8 cellular contexts compared by ENCODE assay signal in the genomic region with DNA sequence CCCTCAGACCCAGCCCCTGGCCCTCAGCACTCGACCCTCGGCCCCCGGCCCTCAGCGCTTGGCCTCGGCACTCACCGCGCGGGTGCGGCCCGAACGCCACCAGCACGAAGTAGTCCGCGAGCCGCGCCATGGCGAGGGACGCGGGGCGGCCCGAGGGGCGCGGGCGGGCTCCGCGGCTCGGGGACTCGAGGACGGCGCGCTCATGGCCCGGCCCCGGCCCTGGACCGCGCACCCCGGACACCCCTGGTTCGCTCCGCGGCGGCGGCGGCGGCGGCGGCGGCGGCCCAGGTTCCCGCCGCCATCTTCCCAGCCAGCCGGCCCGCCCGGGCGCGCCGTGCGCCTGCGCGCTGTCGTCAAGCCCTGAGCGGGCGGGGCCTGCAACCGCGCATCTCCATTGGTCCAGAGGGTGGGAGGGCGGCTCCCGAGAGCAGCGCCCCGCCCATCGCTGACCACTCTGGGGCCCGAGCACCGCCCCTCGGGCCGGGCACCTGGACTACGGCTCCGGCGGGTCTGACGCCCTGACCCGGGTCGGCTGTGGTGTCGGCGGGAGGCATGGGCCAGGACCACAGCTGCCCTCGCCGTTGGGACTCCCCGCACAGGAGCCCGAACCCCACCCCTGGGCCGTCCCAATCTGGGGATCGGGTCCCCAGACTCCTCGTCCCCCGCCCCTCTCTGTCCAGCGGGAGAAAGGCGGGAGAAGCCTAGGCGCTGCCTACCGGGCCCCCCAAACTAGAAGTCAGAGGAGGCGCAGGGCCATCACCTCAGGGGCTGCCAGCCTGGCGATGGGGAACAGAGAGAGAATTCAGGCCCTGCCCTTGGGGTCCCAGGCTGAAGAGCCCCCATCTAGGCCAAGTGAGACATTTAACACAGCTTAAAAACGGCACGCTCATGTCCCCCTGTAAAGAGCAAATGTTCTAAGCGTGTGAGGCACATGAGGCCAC. TPM values are rescaled to one million over a fixed set of nuclear protein-coding genes. Genes with fewer than 3 reads are reported as not detected.
DNase-seq lines count a peak whose midpoint lies in the region; ATAC-seq and TF ChIP-seq lines count a peak whose summit lies in the region.

A gene with protein sequence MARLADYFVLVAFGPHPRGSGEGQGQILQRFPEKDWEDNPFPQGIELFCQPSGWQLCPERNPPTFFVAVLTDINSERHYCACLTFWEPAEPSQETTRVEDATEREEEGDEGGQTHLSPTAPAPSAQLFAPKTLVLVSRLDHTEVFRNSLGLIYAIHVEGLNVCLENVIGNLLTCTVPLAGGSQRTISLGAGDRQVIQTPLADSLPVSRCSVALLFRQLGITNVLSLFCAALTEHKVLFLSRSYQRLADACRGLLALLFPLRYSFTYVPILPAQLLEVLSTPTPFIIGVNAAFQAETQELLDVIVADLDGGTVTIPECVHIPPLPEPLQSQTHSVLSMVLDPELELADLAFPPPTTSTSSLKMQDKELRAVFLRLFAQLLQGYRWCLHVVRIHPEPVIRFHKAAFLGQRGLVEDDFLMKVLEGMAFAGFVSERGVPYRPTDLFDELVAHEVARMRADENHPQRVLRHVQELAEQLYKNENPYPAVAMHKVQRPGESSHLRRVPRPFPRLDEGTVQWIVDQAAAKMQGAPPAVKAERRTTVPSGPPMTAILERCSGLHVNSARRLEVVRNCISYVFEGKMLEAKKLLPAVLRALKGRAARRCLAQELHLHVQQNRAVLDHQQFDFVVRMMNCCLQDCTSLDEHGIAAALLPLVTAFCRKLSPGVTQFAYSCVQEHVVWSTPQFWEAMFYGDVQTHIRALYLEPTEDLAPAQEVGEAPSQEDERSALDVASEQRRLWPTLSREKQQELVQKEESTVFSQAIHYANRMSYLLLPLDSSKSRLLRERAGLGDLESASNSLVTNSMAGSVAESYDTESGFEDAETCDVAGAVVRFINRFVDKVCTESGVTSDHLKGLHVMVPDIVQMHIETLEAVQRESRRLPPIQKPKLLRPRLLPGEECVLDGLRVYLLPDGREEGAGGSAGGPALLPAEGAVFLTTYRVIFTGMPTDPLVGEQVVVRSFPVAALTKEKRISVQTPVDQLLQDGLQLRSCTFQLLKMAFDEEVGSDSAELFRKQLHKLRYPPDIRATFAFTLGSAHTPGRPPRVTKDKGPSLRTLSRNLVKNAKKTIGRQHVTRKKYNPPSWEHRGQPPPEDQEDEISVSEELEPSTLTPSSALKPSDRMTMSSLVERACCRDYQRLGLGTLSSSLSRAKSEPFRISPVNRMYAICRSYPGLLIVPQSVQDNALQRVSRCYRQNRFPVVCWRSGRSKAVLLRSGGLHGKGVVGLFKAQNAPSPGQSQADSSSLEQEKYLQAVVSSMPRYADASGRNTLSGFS (N-terminal part only) (minus strand): TSS at position 325 of the 941 bp plus-strand sequence. CDS start 195 bp downstream, at position 130.

- H2AFZ ChIP-seq in DND-41 (ENCODE audit: low read depth, low read length): peak within 1 kb of the TSS; percentile 96

- no peaks in the 10 kb centered on the region for H3K36me3 Mint-ChIP-seq in neural crest cell (ENCODE audit: low read depth)

- DNase-seq in DND-41 (peak; percentile 86), LHCN-M2 (ENCODE audit: low read depth) (peak; percentile 83), SK-MEL-5 (ENCODE audit: low read depth, low spot score) (peak; percentile 91), foreskin keratinocyte (peak in 1 of 2 donors; percentile 61), neural crest cell (ENCODE audit: low read depth, low spot score) (peak; percentile 86)
- DNase-seq in activated naive CD4-positive, alpha-beta T cell treated with Interleukin-2 at 50 U/mL for 16 hours: peak; percentile 92
- peak; percentile 87 to 89 for DNase-seq in stimulated activated naive CD8-positive, alpha-beta T cell treated with anti-CD3 and anti-CD28 coated beads, Interleukin-15, amount 100 ng/mL, for 72 hours

- H3K27me3 ChIP-seq in DND-41 (ENCODE audit: insufficient read depth, low read length, poor library complexity) (no peaks in the 10 kb centered on the region), foreskin keratinocyte (peaks cover under 1% of the 10 kb centered on the region)

- no peaks in the 10 kb centered on the region for H3K9me3 Mint-ChIP-seq in neural crest cell
- no peaks in the 10 kb centered on the region for H3K9me3 Mint-ChIP-seq in stimulated activated naive CD8-positive, alpha-beta T cell treated with anti-CD3 and anti-CD28 coated beads, Interleukin-15, amount 100 ng/mL, for 72 hours

- H3K9ac ChIP-seq in DND-41 (ENCODE audit: low read depth, low read length): peak within 1 kb of the TSS; percentile 84

- H3K4me1 ChIP-seq in DND-41 (ENCODE audit: insufficient read depth, low read length) (peaks cover 55% of the 10 kb centered on the region), foreskin keratinocyte (peaks cover 17% of the 10 kb centered on the region)

- H3K36me3 ChIP-seq in DND-41 (ENCODE audit: insufficient read depth, low read length): peaks cover 35% of the 10 kb centered on the region

- peak within 1 kb of the TSS; percentile 91 for H3K27ac ChIP-seq in DND-41 (ENCODE audit: low read length)
- peak within 1 kb of the TSS; percentile 30 for H3K27ac ChIP-seq in foreskin keratinocyte

- peaks cover 50% of the 10 kb centered on the region for H3K79me2 ChIP-seq in DND-41 (ENCODE audit: insufficient read depth, low read length)

- peak within 1 kb of the TSS; percentile 93 to 96 for H3K4me3 ChIP-seq in DND-41 (ENCODE audit: low read depth in 1 of 2, low read length in 2 of 2)

- in situ Hi-C loops in SK-MEL-5 (cut with HindIII; ENCODE audit: low pct_unique_long_range_greater_than_20kb, low sequenced_read_pairs): no loop called here

- peaks cover 43% of the 10 kb centered on the region for H4K20me1 ChIP-seq in DND-41 (ENCODE audit: insufficient read depth, low read length)

- peak; percentile 55 for ATAC-seq in DND-41 (ENCODE audit: insufficient read depth, low read depth)
- ATAC-seq in GM21825 (IDR thresholded peaks at IDR 0.05; ENCODE audit: unreplicated experiment): peak; percentile 50
- ATAC-seq in foreskin keratinocyte: peak; percentile 73
- peak; percentile 70 for ATAC-seq in stimulated activated naive CD8-positive, alpha-beta T cell treated with anti-CD3 and anti-CD28 coated beads, Interleukin-15, amount 100 ng/mL, for 72 hours

- peaks cover 33% of the 10 kb centered on the region for H3K4me1 Mint-ChIP-seq in neural crest cell
- H3K4me1 Mint-ChIP-seq in stimulated activated naive CD8-positive, alpha-beta T cell treated with anti-CD3 and anti-CD28 coated beads, Interleukin-15, amount 100 ng/mL, for 72 hours: peaks cover 60% of the 10 kb centered on the region

- TF ChIP-seq CTCF in DND-41 (IDR thresholded peaks at IDR 0.05; ENCODE audit: borderline replicate concordance, extremely low read depth, low read length, poor library complexity, severe bottlenecking) (no peak), foreskin keratinocyte (conservative IDR thresholded peaks at IDR 0.05) (no peak), neural crest cell (conservative IDR thresholded peaks at IDR 0.05) (no peak)

- peak within 1 kb of the TSS; percentile 99 for H3K4me2 ChIP-seq in DND-41 (ENCODE audit: insufficient read depth, low read length)

- peak within 1 kb of the TSS; percentile 91 for H3K4me3 Mint-ChIP-seq in neural crest cell
- H3K4me3 Mint-ChIP-seq in stimulated activated naive CD8-positive, alpha-beta T cell treated with anti-CD3 and anti-CD28 coated beads, Interleukin-15, amount 100 ng/mL, for 72 hours: peak within 1 kb of the TSS; percentile 91 to 98

- H3K9me3 ChIP-seq in DND-41 (ENCODE audit: insufficient read depth, low read length, severe bottlenecking): no peaks in the 10 kb centered on the region

- H3K27me3 Mint-ChIP-seq in neural crest cell (ENCODE audit: low read depth): peaks cover 28% of the 10 kb centered on the region
- H3K27me3 Mint-ChIP-seq in stimulated activated naive CD8-positive, alpha-beta T cell treated with anti-CD3 and anti-CD28 coated beads, Interleukin-15, amount 100 ng/mL, for 72 hours: peaks cover 6% of the 10 kb centered on the region

- H3K27ac Mint-ChIP-seq in neural crest cell (ENCODE audit: unreplicated experiment): peak within 1 kb of the TSS; percentile 97
- H3K27ac Mint-ChIP-seq in stimulated activated naive CD8-positive, alpha-beta T cell treated with anti-CD3 and anti-CD28 coated beads, Interleukin-15, amount 100 ng/mL, for 72 hours: peak within 1 kb of the TSS; percentile 51 to 92

RNA-seq across cellular contexts. Expression of the gene that starts here (rescaled TPM):
- total RNA-seq in LHCN-M2 (2014; rRNA removed) (69.2 and 76.2 TPM in 2 replicates), foreskin keratinocyte (64.5 and 69.9 TPM in 2 replicates), neural crest cell (116 and 130 TPM in 2 replicates)
- polyA plus RNA-seq in LHCN-M2 (2012): 53.1 TPM
- 61.8 and 65.3 TPM in 2 replicates for total RNA-seq in SK-MEL-5 (2014; rRNA removed; shearing (Covaris generic))
- polyA plus RNA-seq in SK-MEL-5 (2015; cell fraction: cytosol; rRNA removed): 94.3 and 109 TPM in 2 replicates
- polyA plus RNA-seq in SK-MEL-5 (2015; cell fraction: nucleus; rRNA removed): 160 and 180 TPM in 2 replicates
- 42.6 and 48.6 TPM in 2 replicates for polyA plus RNA-seq in foreskin keratinocyte
